In genomic region chr5:15501057-15501791, GRCh38 we compare ENCODE assay signal across 8 cellular contexts. TPM values are rescaled to one million over a fixed set of nuclear protein-coding genes. Genes with fewer than 3 reads are reported as not detected.
DNase-seq lines count a peak whose midpoint lies in the region; ATAC-seq and TF ChIP-seq lines count a peak whose summit lies in the region.

No MANE protein-coding gene starts in this region.

- DNase-seq in ACHN (peak; percentile 76), NCI-H226 (peak; percentile 79), esophagus squamous epithelium (lab: John Stamatoyannopoulos, UW) (no peak), mucosa of gallbladder (ENCODE audit: low spot score) (peak; percentile 29), DMS53 treated with DMSO at 0.1 percent for 48 hours (lab: John Stamatoyannopoulos, UW; ENCODE audit: unreplicated experiment) (no peak)

- no peaks in the 10 kb centered on the region for H3K9me3 ChIP-seq in esophagus squamous epithelium

- no peak for TF ChIP-seq POLR2A in esophagus squamous epithelium (IDR thresholded peaks at IDR 0.05)

- intact Hi-C loops in esophagus squamous epithelium (cut with DNase I) = no loop called here

- peaks cover 8 to 43% (median 15%) of the 10 kb centered on the region in 3 donors for H3K4me1 ChIP-seq in esophagus squamous epithelium

- peak overlapping the region; percentile 44 to 87 (median 65) for H3K4me3 ChIP-seq in esophagus squamous epithelium

- 0 to 1% methylated on average over 14 to 16 of the region's 16 CpGs for WGBS in esophagus squamous epithelium, 2 donors

- peaks cover 0 to 14% (median 0%) of the 10 kb centered on the region in 4 donors for H3K27me3 ChIP-seq in esophagus squamous epithelium

- peak overlapping the region; percentile 74 to 96 (median 90) for H3K27ac ChIP-seq in esophagus squamous epithelium

- in situ Hi-C loops in ACHN (cut with HindIII; ENCODE audit: low pct_ligation_motif_present, low pct_unique_long_range_greater_than_20kb, low sequenced_read_pairs) = no loop called here

- no peaks in the 10 kb centered on the region for H3K36me3 ChIP-seq in esophagus squamous epithelium

- peak in 2 of 6 experiments; percentile 6 to 20 for TF ChIP-seq CTCF in esophagus squamous epithelium (IDR thresholded peaks at IDR 0.05)

- no peak for ATAC-seq in HG03097 (IDR thresholded peaks at IDR 0.05; ENCODE audit: low FRiP score, unreplicated experiment)
- no peak for ATAC-seq in GM21367 (IDR thresholded peaks at IDR 0.05; ENCODE audit: unreplicated experiment)
- ATAC-seq in HG03159 (IDR thresholded peaks at IDR 0.05; ENCODE audit: unreplicated experiment) = no peak

RNA-seq across cellular contexts. Expression of gene FBXL7, which starts 1.2 kb away (rescaled TPM):
- total RNA-seq in esophagus squamous epithelium (10 to 100 TPM in 1 of 4 donors, 1 to 10 TPM in 2, under 1 TPM in 1; 0.68 to 15.1 (median 2.8) TPM), mucosa of gallbladder (12.1 TPM)

Comparison
In these comparisons a context has a peak if more than half of its experiments do, and no peak if none do; other contexts are left out.
1. DNase-seq: peak in ACHN (single experiment), NCI-H226 (single experiment) and mucosa of gallbladder (single experiment); none in esophagus squamous epithelium (single experiment) and DMS53 treated with DMSO at 0.1 percent for 48 hours (single experiment).